Comparison of ENCODE assay signal across 11 cellular contexts in genomic region chr15:63244976-63245645, GRCh38. TPM values are rescaled to one million over a fixed set of nuclear protein-coding genes. Genes with fewer than 3 reads are reported as not detected.
DNase-seq lines count a peak whose midpoint lies in the region; ATAC-seq and TF ChIP-seq lines count a peak whose summit lies in the region.
"Had no signal": no experiment of that assay in that cellular context is flagged by ENCODE, and none has a peak within 500 bp of the region (broad histone marks: within the 10 kb centered on the region; RNA-seq: fewer than 3 reads in every experiment).

No MANE protein-coding gene starts in this region.

- H4K20me1 ChIP-seq in OCI-LY7 (ENCODE audit: insufficient read depth, low read length): no peaks in the 10 kb centered on the region

- CTCF ChIA-PET in OCI-LY7 (lab: Charles Lee; ENCODE audit: unreplicated experiment): no interaction called here

- H3K36me3 Mint-ChIP-seq in activated CD4-positive, alpha-beta T cell treated with anti-CD3 and anti-CD28 coated beads, Interleukin-2, amount 10 ng/mL, durations not matched to agents 24 days and 14 days (ENCODE audit: low read depth): peaks cover 68% of the 10 kb centered on the region
- peaks cover 16% of the 10 kb centered on the region for H3K36me3 Mint-ChIP-seq in activated naive CD8-positive, alpha-beta T cell
- H3K36me3 Mint-ChIP-seq in immature natural killer cell: peaks cover 15 to 21% (median 17%) of the 10 kb centered on the region in 3 donors
- H3K36me3 Mint-ChIP-seq in stimulated activated naive B cell treated with anti-CD40 and anti-IgM and Interleukin-4, amounts not matched to agents 10 μg/mL and 1 μg/mL and 100 μg/mL, for 72 hours: peaks cover 44 to 62% of the 10 kb centered on the region in 2 donors

- H3K4me3 Mint-ChIP-seq in activated CD4-positive, alpha-beta T cell treated with anti-CD3 and anti-CD28 coated beads, Interleukin-2, amount 10 ng/mL, durations not matched to agents 24 days and 14 days: peak overlapping the region; percentile 28
- peak overlapping the region; percentile 59 for H3K4me3 Mint-ChIP-seq in activated naive CD8-positive, alpha-beta T cell
- H3K4me3 Mint-ChIP-seq in immature natural killer cell: no peak overlapping the region
- no peak overlapping the region for H3K4me3 Mint-ChIP-seq in stimulated activated naive B cell treated with anti-CD40 and anti-IgM and Interleukin-4, amounts not matched to agents 10 μg/mL and 1 μg/mL and 100 μg/mL, for 72 hours

- H2AFZ ChIP-seq in OCI-LY7 (ENCODE audit: low read length): no peak overlapping the region

- H3K9me2 ChIP-seq in OCI-LY7 (ENCODE audit: insufficient read depth, low read length): no peaks in the 10 kb centered on the region

- DNase-seq in activated CD4-positive, alpha-beta T cell treated with anti-CD3 and anti-CD28 coated beads, Interleukin-2, amount 10 ng/mL, durations not matched to agents 24 days and 14 days: no peak
- DNase-seq in activated CD4-positive, alpha-beta T cell treated with anti-CD3 and anti-CD28 coated beads, Interleukin-2, amount 50 U/mL, for 48 hours: no peak
- peak in 1 of 3 donors; percentile 24 for DNase-seq in immature natural killer cell
- no peak for DNase-seq in stimulated activated naive B cell treated with anti-CD40 and anti-IgM and Interleukin-4, amounts not matched to agents 10 μg/mL and 1 μg/mL and 100 μg/mL, for 72 hours
- no peak for DNase-seq in OCI-LY7 (ENCODE audit: low spot score)
- no peak for DNase-seq in SW 1271 (lab: John Stamatoyannopoulos, UW)
- no peak for DNase-seq in NCI-H446 (lab: John Stamatoyannopoulos, UW)

- no peak overlapping the region for H3K4me3 ChIP-seq in OCI-LY7 (ENCODE audit: low read depth, low read length, poor library complexity, severe bottlenecking)
- H3K4me3 ChIP-seq: A549, SJSA1 had no signal

- H3K4me2 ChIP-seq in OCI-LY7 (ENCODE audit: low read length): no peak overlapping the region
- H3K4me2 ChIP-seq: A549 had no signal

- no peak overlapping the region for H3K27ac ChIP-seq in OCI-LY7 (ENCODE audit: low read depth, low read length, poor library complexity, severe bottlenecking)
- H3K27ac ChIP-seq: A549, epithelial cell of prostate, SJSA1 had no signal

- peaks cover 16% of the 10 kb centered on the region for H3K9me3 ChIP-seq in OCI-LY7 (ENCODE audit: low read length)
- H3K9me3 ChIP-seq: SJSA1 had no signal

- no TSS peak for BruUV-seq in OCI-LY7 (replicated peaks; lab: Mats Ljungman, UMichigan)

- ATAC-seq in stimulated activated naive B cell treated with anti-CD40 and anti-IgM and Interleukin-4, amounts not matched to agents 10 μg/mL and 1 μg/mL and 100 μg/mL, for 72 hours (replicated peaks): peak; percentile 64 to 73
- ATAC-seq: A549 had no signal

- POLR2A ChIA-PET in OCI-LY7 (lab: Charles Lee): interaction anchor here (0.8 kb wide), 1 partner anchor 14 kb away, joined by 3 read pairs; no protein-coding TSS in a partner anchor

- H3K4me1 Mint-ChIP-seq in activated CD4-positive, alpha-beta T cell treated with anti-CD3 and anti-CD28 coated beads, Interleukin-2, amount 10 ng/mL, durations not matched to agents 24 days and 14 days: peaks cover 37% of the 10 kb centered on the region
- H3K4me1 Mint-ChIP-seq in activated naive CD8-positive, alpha-beta T cell (ENCODE audit: low read depth): peaks cover 60% of the 10 kb centered on the region
- peaks cover 75 to 95% of the 10 kb centered on the region in 2 donors for H3K4me1 Mint-ChIP-seq in immature natural killer cell
- peaks cover 25 to 46% of the 10 kb centered on the region in 2 donors for H3K4me1 Mint-ChIP-seq in stimulated activated naive B cell treated with anti-CD40 and anti-IgM and Interleukin-4, amounts not matched to agents 10 μg/mL and 1 μg/mL and 100 μg/mL, for 72 hours

- TF ChIP-seq CTCF in OCI-LY7 (conservative IDR thresholded peaks at IDR 0.05; ENCODE audit: low read length): no peak

- no peaks in the 10 kb centered on the region for H3K27me3 Mint-ChIP-seq in activated CD4-positive, alpha-beta T cell treated with anti-CD3 and anti-CD28 coated beads, Interleukin-2, amount 10 ng/mL, durations not matched to agents 24 days and 14 days
- H3K27me3 Mint-ChIP-seq in activated naive CD8-positive, alpha-beta T cell: no peaks in the 10 kb centered on the region
- peaks cover 0 to 7% (median 6%) of the 10 kb centered on the region in 3 donors for H3K27me3 Mint-ChIP-seq in immature natural killer cell (ENCODE audit: low read depth in 3 of 3)
- no peaks in the 10 kb centered on the region for H3K27me3 Mint-ChIP-seq in stimulated activated naive B cell treated with anti-CD40 and anti-IgM and Interleukin-4, amounts not matched to agents 10 μg/mL and 1 μg/mL and 100 μg/mL, for 72 hours

- H3K36me3 ChIP-seq in OCI-LY7 (ENCODE audit: insufficient read depth, low read length): peaks cover 44% of the 10 kb centered on the region

- H3K9me3 Mint-ChIP-seq in activated CD4-positive, alpha-beta T cell treated with anti-CD3 and anti-CD28 coated beads, Interleukin-2, amount 10 ng/mL, durations not matched to agents 24 days and 14 days: no peaks in the 10 kb centered on the region
- no peaks in the 10 kb centered on the region for H3K9me3 Mint-ChIP-seq in activated naive CD8-positive, alpha-beta T cell (ENCODE audit: low read depth)
- H3K9me3 Mint-ChIP-seq in immature natural killer cell: no peaks in the 10 kb centered on the region
- no peaks in the 10 kb centered on the region for H3K9me3 Mint-ChIP-seq in stimulated activated naive B cell treated with anti-CD40 and anti-IgM and Interleukin-4, amounts not matched to agents 10 μg/mL and 1 μg/mL and 100 μg/mL, for 72 hours

- no peaks in the 10 kb centered on the region for H3K79me2 ChIP-seq in OCI-LY7 (ENCODE audit: insufficient read depth, low read depth, low read length)

- intact Hi-C loops in activated CD4-positive, alpha-beta T cell treated with anti-CD3 and anti-CD28 coated beads, Interleukin-2, amount 10 ng/mL, durations not matched to agents 24 days and 14 days (cut with micrococcal nuclease): loop anchor here (5.0 kb wide), 1 partner anchor 33 kb away; no protein-coding TSS in a partner anchor
- intact Hi-C loops in OCI-LY7 (cut with micrococcal nuclease; ENCODE audit: unreplicated experiment): no loop called here

- H3K4me1 ChIP-seq in OCI-LY7 (ENCODE audit: insufficient read depth, low read length, poor library complexity, severe bottlenecking): no peaks in the 10 kb centered on the region

- H3K27ac Mint-ChIP-seq in activated CD4-positive, alpha-beta T cell treated with anti-CD3 and anti-CD28 coated beads, Interleukin-2, amount 10 ng/mL, durations not matched to agents 24 days and 14 days: peak overlapping the region; percentile 57
- peak overlapping the region; percentile 93 for H3K27ac Mint-ChIP-seq in activated naive CD8-positive, alpha-beta T cell
- peak overlapping the region; percentile 71 to 91 (median 84) for H3K27ac Mint-ChIP-seq in immature natural killer cell
- H3K27ac Mint-ChIP-seq in stimulated activated naive B cell treated with anti-CD40 and anti-IgM and Interleukin-4, amounts not matched to agents 10 μg/mL and 1 μg/mL and 100 μg/mL, for 72 hours: no peak overlapping the region

RNA-seq across cellular contexts. Expression of gene APH1B, which starts 32.3 kb away (rescaled TPM):
- 3.7 and 3.8 TPM in 2 replicates for total RNA-seq in activated CD4-positive, alpha-beta T cell treated with anti-CD3 and anti-CD28 coated beads, Interleukin-2, amount 10 ng/mL, durations not matched to agents 24 days and 14 days
- polyA plus RNA-seq in immature natural killer cell: 1 to 10 TPM; 4.8 to 7.8 (median 5.7) TPM
- 6.1 and 8.3 TPM in 2 replicates for total RNA-seq in OCI-LY7 (2014; rRNA removed; shearing (Covaris generic))
- total RNA-seq in OCI-LY7 (2022): 24.1 and 25.5 TPM in 2 replicates

RNA-seq across cellular contexts. Expression of gene RAB8B, which starts 55.7 kb away (rescaled TPM):
- 186 and 187 TPM in 2 replicates for total RNA-seq in activated CD4-positive, alpha-beta T cell treated with anti-CD3 and anti-CD28 coated beads, Interleukin-2, amount 10 ng/mL, durations not matched to agents 24 days and 14 days
- 100 to 1,000 TPM in 1 of 3 donors, 10 to 100 TPM in 2; 64.6 to 123 (median 79.7) TPM for polyA plus RNA-seq in immature natural killer cell
- 4.9 and 9.5 TPM in 2 replicates for total RNA-seq in OCI-LY7 (2014; rRNA removed; shearing (Covaris generic))
- total RNA-seq in OCI-LY7 (2022): 18.6 and 18.7 TPM in 2 replicates

Comparison
In these comparisons a context has a peak if more than half of its experiments do, and no peak if none do; other contexts are left out.
1. H3K4me3 Mint-ChIP-seq: peak in activated CD4-positive, alpha-beta T cell treated with anti-CD3 and anti-CD28 coated beads, Interleukin-2, amount 10 ng/mL, durations not matched to agents 24 days and 14 days (single experiment) and activated naive CD8-positive, alpha-beta T cell (single experiment); none in immature natural killer cell (0 of 5) and stimulated activated naive B cell treated with anti-CD40 and anti-IgM and Interleukin-4, amounts not matched to agents 10 μg/mL and 1 μg/mL and 100 μg/mL, for 72 hours (0 of 2).